Comparison of ENCODE assay signal across 27 cellular contexts in the genomic region with DNA sequence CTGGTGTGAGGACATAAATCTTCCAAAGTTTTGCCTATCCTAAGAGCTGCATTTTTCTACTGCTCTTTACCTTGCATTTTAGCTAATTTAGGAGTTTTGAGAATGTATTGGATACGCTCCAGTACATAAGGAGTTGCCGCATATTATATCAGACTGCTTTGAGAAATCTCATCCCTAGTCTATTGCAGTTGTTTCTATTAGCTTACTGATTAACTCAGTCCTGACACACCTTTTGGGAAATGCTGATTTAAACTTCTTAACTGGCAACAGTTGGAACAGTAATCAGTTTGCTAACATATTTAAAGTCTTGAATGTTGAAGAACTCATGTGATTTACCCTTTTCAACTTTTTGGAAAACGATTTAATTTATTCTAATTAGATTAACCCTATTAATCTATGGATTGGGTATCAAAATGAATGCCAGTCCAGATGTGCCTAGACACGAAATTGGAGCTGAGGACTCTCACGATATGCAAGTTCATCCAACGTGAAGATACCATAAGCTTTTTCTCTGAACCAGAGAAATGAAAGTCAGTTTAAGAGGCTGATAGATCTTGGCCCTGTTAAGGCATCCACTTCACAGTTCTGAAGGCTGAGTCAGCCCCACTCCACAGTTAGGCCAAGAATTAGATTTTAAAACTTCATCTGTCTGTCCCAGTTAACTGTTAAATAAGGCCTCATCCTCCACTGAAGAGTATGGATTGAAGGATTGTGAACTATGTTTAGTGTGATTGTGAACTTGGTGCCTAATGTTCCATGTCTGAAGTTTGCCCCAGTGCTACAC.
DNase-seq lines count a peak whose midpoint lies in the region; ATAC-seq and TF ChIP-seq lines count a peak whose summit lies in the region.
"Had no signal": no experiment of that assay in that cellular context is flagged by ENCODE, and none has a peak within 500 bp of the region (broad histone marks: within the 10 kb centered on the region; RNA-seq: fewer than 3 reads in every experiment).

No MANE protein-coding gene starts in this region.

- intact Hi-C loops in colonic mucosa (cut with DNase I): loop anchor here (10.0 kb wide), 1 partner anchor 81 kb away; no protein-coding TSS in a partner anchor
- intact Hi-C loops in left lung (cut with DNase I): no loop called here

- H3K27me3 ChIP-seq in colonic mucosa (no peaks in the 10 kb centered on the region), left lung (no peaks in the 10 kb centered on the region), SK-N-SH (ENCODE audit: insufficient read depth) (no peaks in the 10 kb centered on the region)
- H3K27me3 ChIP-seq: BE2C, esophagus squamous epithelium, MG63, Peyer's patch had no signal

- H3K4me2 ChIP-seq in SK-N-SH: no peak overlapping the region

- no peak overlapping the region for H3K9ac ChIP-seq in colonic mucosa (ENCODE audit: low read depth in 2 of 2, low read length in 2 of 2)
- no peak overlapping the region for H3K9ac ChIP-seq in SK-N-SH

- peak overlapping the region; percentile 24 for H3K27ac ChIP-seq in colonic mucosa
- peak overlapping the region; percentile 33 to 58 for H3K27ac ChIP-seq in left lung
- no peak overlapping the region for H3K27ac ChIP-seq in SK-N-SH (ENCODE audit: low read depth in 2 of 2, low read length in 1 of 2)
- H3K27ac ChIP-seq: coronary artery, esophagus squamous epithelium had no signal

- ATAC-seq in left lung: peak; percentile 61
- ATAC-seq: activated CD4-positive, CD25-positive, alpha-beta regulatory T cell treated with anti-CD3 and anti-CD28 coated beads, Interleukin-2, amount 50 U/mL, for 24 hours; K562; stimulated activated naive CD8-positive, alpha-beta T cell treated with anti-CD3 and anti-CD28 coated beads, Interleukin-15, amount 100 ng/mL, for 72 hours had no signal

- TF ChIP-seq EP300 in SK-N-SH (IDR thresholded peaks at IDR 0.05; ENCODE audit: borderline replicate concordance in 1 of 2, low read depth in 1 of 2, low read length in 1 of 2): no peak

- no peaks in the 10 kb centered on the region for H3K36me3 ChIP-seq in colonic mucosa
- peaks cover 0 to 6% of the 10 kb centered on the region in 2 donors for H3K36me3 ChIP-seq in left lung
- no peaks in the 10 kb centered on the region for H3K36me3 ChIP-seq in SK-N-SH (replicated peaks in 1 of 2; ENCODE audit: control insufficient read depth in 1 of 2, insufficient read depth in 2 of 2, low read length in 1 of 2)
- H3K36me3 ChIP-seq: BE2C, MG63 had no signal

- H3K9me3 ChIP-seq in colonic mucosa: no peaks in the 10 kb centered on the region
- no peaks in the 10 kb centered on the region for H3K9me3 ChIP-seq in left lung
- H3K9me3 ChIP-seq in SK-N-SH: no peaks in the 10 kb centered on the region
- H3K9me3 ChIP-seq: BE2C, esophagus squamous epithelium, MG63, Peyer's patch had no signal

- no peaks in the 10 kb centered on the region for H3K79me2 ChIP-seq in SK-N-SH (ENCODE audit: insufficient read depth)

- TF ChIP-seq CTCF in colonic mucosa (IDR thresholded peaks at IDR 0.05) (no peak), left lung (IDR thresholded peaks at IDR 0.05) (no peak), SK-N-SH (IDR thresholded peaks at IDR 0.05) (no peak), GM10266 (IDR thresholded peaks at IDR 0.05; ENCODE audit: control insufficient read depth, insufficient read depth, low read depth, missing control alignments) (no peak)

- H4K20me1 ChIP-seq in SK-N-SH (ENCODE audit: insufficient read depth): no peaks in the 10 kb centered on the region

- DNase-seq in GM03348 (ENCODE audit: low spot score): peak; percentile 5
- DNase-seq in colonic mucosa: no peak
- DNase-seq in left lung: no peak
- DNase-seq in renal cortical epithelial cell (ENCODE audit: low read depth): peak; percentile 79
- no peak for DNase-seq in SK-N-SH
- DNase-seq in H4 (ENCODE audit: low spot score): no peak
- DNase-seq in activated naive CD4-positive, alpha-beta T cell treated with Interleukin-2 at 50 U/mL for 16 hours: no peak
- DNase-seq in GM10266 (ENCODE audit: extremely low spot score): no peak
- DNase-seq: activated CD4-positive, alpha-beta T cell treated with anti-CD3 and anti-CD28 coated beads, Interleukin-2, amount 50 U/mL, for 48 hours; activated naive CD4-positive, alpha-beta T cell treated with anti-CD3 and anti-CD28 coated beads, Interleukin-2, amount 10 ng/mL, durations not matched to agents 7 days and 5 days; amniotic stem cell; BE2C; CD8-positive, alpha-beta memory T cell; esophagus squamous epithelium; GDM1; H9; MG63; naive B cell; NCI-H1417 treated with DMSO at 0.1 percent for 48 hours; NCI-H2081 treated with DMSO at 0.1 percent for 48 hours; NCI-H345; nucleus accumbens; Peyer's patch; stimulated activated naive CD8-positive, alpha-beta T cell treated with anti-CD3 and anti-CD28 coated beads, Interleukin-15, amount 100 ng/mL, for 72 hours had no signal

- POLR2A ChIA-PET in SK-N-SH (lab: Yijun Ruan, JAX): no interaction called here

- TF ChIP-seq RAD21 in SK-N-SH (IDR thresholded peaks at IDR 0.05; ENCODE audit: low read length): no peak

- no peaks in the 10 kb centered on the region for H3K9me2 ChIP-seq in SK-N-SH

- no peak overlapping the region for H3K4me3 ChIP-seq in colonic mucosa
- H3K4me3 ChIP-seq in left lung: no peak overlapping the region
- H3K4me3 ChIP-seq in SK-N-SH (ENCODE audit: low read depth in 2 of 2, low read length in 1 of 2): no peak overlapping the region
- H3K4me3 ChIP-seq: coronary artery, esophagus squamous epithelium, K562, MG63, Peyer's patch had no signal

- H3K4me1 ChIP-seq in colonic mucosa (no peaks in the 10 kb centered on the region), left lung (peaks cover 0 to 14% of the 10 kb centered on the region in 2 donors), SK-N-SH (ENCODE audit: control insufficient read depth in 1 of 2, insufficient read depth in 2 of 2, low read depth in 1 of 2, low read length in 1 of 2) (no peaks in the 10 kb centered on the region)
- H3K4me1 ChIP-seq: BE2C had no signal

- H3F3A ChIP-seq in SK-N-SH (replicated peaks; ENCODE audit: insufficient read depth): no peaks in the 10 kb centered on the region

- no peak overlapping the region for H2AFZ ChIP-seq in SK-N-SH (ENCODE audit: low read depth)

- CTCF ChIA-PET in SK-N-SH (lab: Yijun Ruan, JAX): no interaction called here

- WGBS in SK-N-SH (ENCODE audit: low lambda C conversion rate): 26% methylated on average over 6 of the region's 6 CpGs

TF ChIP-seq in SK-N-SH, 30 proteins besides CTCF, POLR2A, EP300 and RAD21:
- no peak for TF ChIP-seq EZH2phosphoT487 (IDR thresholded peaks at IDR 0.05; ENCODE audit: borderline replicate concordance, low read depth)
- TF ChIP-seq, protein P1, sequence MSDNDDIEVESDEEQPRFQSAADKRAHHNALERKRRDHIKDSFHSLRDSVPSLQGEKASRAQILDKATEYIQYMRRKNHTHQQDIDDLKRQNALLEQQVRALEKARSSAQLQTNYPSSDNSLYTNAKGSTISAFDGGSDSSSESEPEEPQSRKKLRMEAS (IDR thresholded peaks at IDR 0.05; ENCODE audit: low read depth): no peak
- TF ChIP-seq CHD2 (IDR thresholded peaks at IDR 0.05; ENCODE audit: low read length, partially characterized antibody): no peak
- TF ChIP-seq NFIC (IDR thresholded peaks at IDR 0.05; ENCODE audit: borderline replicate concordance): no peak
- TF ChIP-seq ELF1 (IDR thresholded peaks at IDR 0.05): no peak
- TF ChIP-seq FOXM1 (IDR thresholded peaks at IDR 0.05; ENCODE audit: low read depth): no peak
- no peak for TF ChIP-seq REST (IDR thresholded peaks at IDR 0.05; ENCODE audit: low read depth, low read length)
- no peak for TF ChIP-seq TCF12 (IDR thresholded peaks at IDR 0.05)
- no peak for TF ChIP-seq TEAD4 (IDR thresholded peaks at IDR 0.05; ENCODE audit: borderline replicate concordance, insufficient read depth)
- TF ChIP-seq PBX3 (IDR thresholded peaks at IDR 0.05): no peak
- TF ChIP-seq NRF1 (IDR thresholded peaks at IDR 0.05; ENCODE audit: low read depth, low read length): no peak
- TF ChIP-seq SMC3 (IDR thresholded peaks at IDR 0.05; ENCODE audit: low read depth, low read length): no peak

Comparison
In these comparisons a context has a peak if more than half of its experiments do, and no peak if none do; other contexts are left out.
1. DNase-seq: peak in GM03348 (single experiment) and renal cortical epithelial cell (single experiment); none in colonic mucosa (single experiment), left lung (0 of 2), SK-N-SH (single experiment), H4 (single experiment), activated naive CD4-positive, alpha-beta T cell treated with Interleukin-2 at 50 U/mL for 16 hours (single experiment) and GM10266 (single experiment).
2. H3K27ac ChIP-seq: peak in colonic mucosa (single experiment) and left lung (2 of 2); none in SK-N-SH (0 of 2).